Comparison of ENCODE assay signal across 25 cellular contexts in genomic region chr18:76202322-76202721, GRCh38.
"Had no signal": no experiment of that assay in that cellular context is flagged by ENCODE, and none has a peak within 500 bp of the region (broad histone marks: within the 10 kb centered on the region; RNA-seq: fewer than 3 reads in every experiment).

No MANE protein-coding gene starts in this region.

- H3K27ac Mint-ChIP-seq: dendritic cell treated with granulocyte-macrophage colony-stimulating factor and Interleukin-4, amounts not matched to agents 40 ng/mL and 50 ng/mL, for 4 days; effector memory CD8-positive, alpha-beta T cell; endodermal cell had no signal

- H3K27me3 ChIP-seq: colonic mucosa, esophagus muscularis mucosa, esophagus squamous epithelium, foreskin keratinocyte, gastrocnemius medialis, gastroesophageal sphincter had no signal

- H3K4me3 ChIP-seq: colonic mucosa, coronary artery, dorsolateral prefrontal cortex, esophagus muscularis mucosa, esophagus squamous epithelium, gastrocnemius medialis, gastroesophageal sphincter, heart left ventricle, heart right ventricle had no signal

- H3K4me1 ChIP-seq: colonic mucosa, esophagus muscularis mucosa, esophagus squamous epithelium, foreskin keratinocyte, gastrocnemius medialis, gastroesophageal sphincter, heart left ventricle, heart right ventricle had no signal

- ATAC-seq: effector memory CD8-positive, alpha-beta T cell; esophagus mucosa; foreskin keratinocyte; gastrocnemius medialis; gastroesophageal sphincter; heart left ventricle; heart right ventricle had no signal

- H3K4me1 Mint-ChIP-seq: endodermal cell had no signal

- H3K27ac ChIP-seq: colonic mucosa, coronary artery, dorsolateral prefrontal cortex, epithelial cell of prostate, esophagus muscularis mucosa, esophagus squamous epithelium, foreskin keratinocyte, gastrocnemius medialis, gastroesophageal sphincter, heart left ventricle, heart right ventricle had no signal

- DNase-seq: colonic mucosa; cortex of kidney; dermis blood vessel endothelial cell; dorsolateral prefrontal cortex; effector CD4-positive, alpha-beta T cell; effector CD8-positive, alpha-beta T cell; effector memory CD4-positive, alpha-beta T cell; effector memory CD8-positive, alpha-beta T cell; endodermal cell; erythroblast; esophagus squamous epithelium; foreskin fibroblast; foreskin keratinocyte; foreskin melanocyte; gastrocnemius medialis; glutamatergic neuron; head of caudate nucleus; heart left ventricle; heart right ventricle had no signal

- H3K36me3 ChIP-seq: colonic mucosa, esophagus muscularis mucosa, esophagus squamous epithelium, gastrocnemius medialis, gastroesophageal sphincter, heart left ventricle, heart right ventricle had no signal

- H3K9me3 Mint-ChIP-seq: dendritic cell treated with granulocyte-macrophage colony-stimulating factor and Interleukin-4, amounts not matched to agents 40 ng/mL and 50 ng/mL, for 4 days had no signal

- H3K27me3 Mint-ChIP-seq: dendritic cell treated with granulocyte-macrophage colony-stimulating factor and Interleukin-4, amounts not matched to agents 40 ng/mL and 50 ng/mL, for 4 days had no signal

- H3K4me3 Mint-ChIP-seq: dendritic cell treated with granulocyte-macrophage colony-stimulating factor and Interleukin-4, amounts not matched to agents 40 ng/mL and 50 ng/mL, for 4 days; effector memory CD8-positive, alpha-beta T cell; endodermal cell had no signal

- H3K9me3 ChIP-seq: colonic mucosa, esophagus muscularis mucosa, esophagus squamous epithelium had no signal
